Comparison of ENCODE assay signal across 21 cellular contexts in genomic region chr18:22179631-22180030, GRCh38. TPM values are rescaled to one million over a fixed set of nuclear protein-coding genes. Genes with fewer than 3 reads are reported as not detected.
DNase-seq lines count a peak whose midpoint lies in the region; ATAC-seq and TF ChIP-seq lines count a peak whose summit lies in the region.
"Had no signal": no experiment of that assay in that cellular context is flagged by ENCODE, and none has a peak within 500 bp of the region (broad histone marks: within the 10 kb centered on the region; RNA-seq: fewer than 3 reads in every experiment).

No MANE protein-coding gene starts in this region.

- no peaks in the 10 kb centered on the region for H3K4me1 Mint-ChIP-seq in activated T-helper 1 cell treated with anti-CD3 and anti-CD28 coated beads, Interleukin-12 subunit alpha, Interleukin-12 subunit beta, Interleukin-2, Interleukin-4 antibody, amounts not matched to agents 30 ng/mL and 10 ng/mL and 1 ng/mL, durations not matched to agents 14 hours and 24 hours and 36 hours (ENCODE audit: low read depth)
- H3K4me1 Mint-ChIP-seq: CD14-positive monocyte had no signal

- H4K20me1 ChIP-seq in OCI-LY3 (ENCODE audit: insufficient read depth, low read length) (no peaks in the 10 kb centered on the region), hepatocyte (ENCODE audit: insufficient read depth, poor library complexity, severe bottlenecking) (peaks cover 32% of the 10 kb centered on the region)

- no peaks in the 10 kb centered on the region for H3K36me3 Mint-ChIP-seq in activated T-helper 1 cell treated with anti-CD3 and anti-CD28 coated beads, Interleukin-12 subunit alpha, Interleukin-12 subunit beta, Interleukin-2, Interleukin-4 antibody, amounts not matched to agents 30 ng/mL and 10 ng/mL and 1 ng/mL, durations not matched to agents 14 hours and 24 hours and 36 hours (ENCODE audit: low read depth)

- WGBS in hepatocyte (ENCODE audit: low lambda C conversion rate, missing lambda C conversion rate), result 65% methylated on average over 1 of the region's 1 CpG

- H3K4me2 ChIP-seq in OCI-LY3 (ENCODE audit: low read length), result peak overlapping the region; percentile 59
- H3K4me2 ChIP-seq in hepatocyte, result peak overlapping the region; percentile 84

- no peak overlapping the region for H3K27ac ChIP-seq in OCI-LY3 (ENCODE audit: low read length)
- peak overlapping the region; percentile 100 for H3K27ac ChIP-seq in hepatocyte
- peak overlapping the region; percentile 87 to 95 for H3K27ac ChIP-seq in thoracic aorta

- no peaks in the 10 kb centered on the region for H3K27me3 ChIP-seq in OCI-LY3 (ENCODE audit: low read depth, low read length)
- no peaks in the 10 kb centered on the region for H3K27me3 ChIP-seq in hepatocyte
- no peaks in the 10 kb centered on the region for H3K27me3 ChIP-seq in thoracic aorta (replicated peaks; ENCODE audit: insufficient read depth)

- H2AFZ ChIP-seq in OCI-LY3 (ENCODE audit: low read depth, low read length) (no peak overlapping the region), hepatocyte (no peak overlapping the region)

- peaks cover 32% of the 10 kb centered on the region for H3K27me3 Mint-ChIP-seq in activated T-helper 1 cell treated with anti-CD3 and anti-CD28 coated beads, Interleukin-12 subunit alpha, Interleukin-12 subunit beta, Interleukin-2, Interleukin-4 antibody, amounts not matched to agents 30 ng/mL and 10 ng/mL and 1 ng/mL, durations not matched to agents 14 hours and 24 hours and 36 hours (ENCODE audit: insufficient read depth)

- no peaks in the 10 kb centered on the region for H3K79me2 ChIP-seq in OCI-LY3 (ENCODE audit: low read length)
- H3K79me2 ChIP-seq in hepatocyte, result peaks cover 94% of the 10 kb centered on the region

- H3K4me3 ChIP-seq in OCI-LY3 (ENCODE audit: low read length) (no peak overlapping the region), hepatocyte (no peak overlapping the region), thoracic aorta (peak overlapping the region; percentile 100)

- no peak overlapping the region for H3K27ac Mint-ChIP-seq in activated T-helper 1 cell treated with anti-CD3 and anti-CD28 coated beads, Interleukin-12 subunit alpha, Interleukin-12 subunit beta, Interleukin-2, Interleukin-4 antibody, amounts not matched to agents 30 ng/mL and 10 ng/mL and 1 ng/mL, durations not matched to agents 14 hours and 24 hours and 36 hours
- H3K27ac Mint-ChIP-seq: CD14-positive monocyte had no signal

- peak; percentile 27 for DNase-seq in amniotic epithelial cell (ENCODE audit: low read depth)
- no peak for DNase-seq in hepatocyte (ENCODE audit: low spot score)
- no peak for DNase-seq in thoracic aorta (ENCODE audit: low spot score)
- no peak for DNase-seq in activated T-cell treated with anti-CD3 and anti-CD28 coated beads, Interleukin-2, amount 50 U/mL, for 48 hours
- DNase-seq in activated T-helper 1 cell treated with anti-CD3 and anti-CD28 coated beads, Interleukin-12 subunit alpha, Interleukin-12 subunit beta, Interleukin-2, Interleukin-4 antibody, amounts not matched to agents 30 ng/mL and 10 ng/mL and 1 ng/mL, durations not matched to agents 14 hours and 24 hours and 36 hours (ENCODE audit: low spot score), result no peak
- DNase-seq: ACHN, AML-193, COR-L47, DMS153, EL, GOT3, KBM-7, MV-4-11, NCI-H1417, NCI-H187 treated with DMSO at 0.1 percent for 48 hours, NCI-H446, NCI-H69 had no signal

- no peaks in the 10 kb centered on the region for H3K9me3 Mint-ChIP-seq in activated T-helper 1 cell treated with anti-CD3 and anti-CD28 coated beads, Interleukin-12 subunit alpha, Interleukin-12 subunit beta, Interleukin-2, Interleukin-4 antibody, amounts not matched to agents 30 ng/mL and 10 ng/mL and 1 ng/mL, durations not matched to agents 14 hours and 24 hours and 36 hours

- no peaks in the 10 kb centered on the region for H3K36me3 ChIP-seq in OCI-LY3 (replicated peaks; ENCODE audit: low read depth, low read length)
- no peaks in the 10 kb centered on the region for H3K36me3 ChIP-seq in hepatocyte (replicated peaks; ENCODE audit: insufficient read depth, low read depth)
- peaks cover 13% of the 10 kb centered on the region for H3K36me3 ChIP-seq in thoracic aorta

- H3K9me3 ChIP-seq in OCI-LY3 (ENCODE audit: insufficient read depth, low read length) (no peaks in the 10 kb centered on the region), hepatocyte (ENCODE audit: low read depth) (no peaks in the 10 kb centered on the region), thoracic aorta (no peaks in the 10 kb centered on the region)

- intact Hi-C loops in activated T-helper 1 cell treated with anti-CD3 and anti-CD28 coated beads, Interleukin-12 subunit alpha, Interleukin-12 subunit beta, Interleukin-2, Interleukin-4 antibody, amounts not matched to agents 30 ng/mL and 10 ng/mL and 1 ng/mL, durations not matched to agents 14 hours and 24 hours and 36 hours (cut with micrococcal nuclease), result no loop called here

- H3K4me3 Mint-ChIP-seq in activated T-helper 1 cell treated with anti-CD3 and anti-CD28 coated beads, Interleukin-12 subunit alpha, Interleukin-12 subunit beta, Interleukin-2, Interleukin-4 antibody, amounts not matched to agents 30 ng/mL and 10 ng/mL and 1 ng/mL, durations not matched to agents 14 hours and 24 hours and 36 hours, result no peak overlapping the region

- no peak overlapping the region for H3K9ac ChIP-seq in OCI-LY3 (ENCODE audit: low read length)

- no peak for ATAC-seq in thoracic aorta (ENCODE audit: insufficient number of reproducible peaks, low FRiP score, low read depth)
- no peak for ATAC-seq in HG02759 (IDR thresholded peaks at IDR 0.05; ENCODE audit: unreplicated experiment)

- no peaks in the 10 kb centered on the region for H3K9me2 ChIP-seq in hepatocyte (replicated peaks; ENCODE audit: insufficient read depth)

- TF ChIP-seq CTCF in OCI-LY3 (IDR thresholded peaks at IDR 0.05; ENCODE audit: low read depth, low read length) (no peak), hepatocyte (IDR thresholded peaks at IDR 0.05; ENCODE audit: poor library complexity) (no peak), thoracic aorta (IDR thresholded peaks at IDR 0.05) (no peak)

- H3K4me1 ChIP-seq in OCI-LY3 (ENCODE audit: low read length), result peaks cover 21% of the 10 kb centered on the region
- peaks cover 38% of the 10 kb centered on the region for H3K4me1 ChIP-seq in hepatocyte (ENCODE audit: insufficient read depth)
- peaks cover 45 to 61% of the 10 kb centered on the region in 2 donors for H3K4me1 ChIP-seq in thoracic aorta (ENCODE audit: control insufficient read depth in 1 of 2, low read depth in 2 of 2)

RNA-seq across cellular contexts. Expression of gene GATA6, which starts 10.2 kb away (rescaled TPM):
- total RNA-seq in hepatocyte (122 and 125 TPM in 2 replicates), thoracic aorta (10 to 100 TPM; 92.7 to 92.8 TPM)
- polyA plus RNA-seq in hepatocyte, result 116 and 128 TPM in 2 replicates
- total RNA-seq in activated T-helper 1 cell treated with anti-CD3 and anti-CD28 coated beads, Interleukin-12 subunit alpha, Interleukin-12 subunit beta, Interleukin-2, Interleukin-4 antibody, amounts not matched to agents 30 ng/mL and 10 ng/mL and 1 ng/mL, durations not matched to agents 14 hours and 24 hours and 36 hours, result not detected in 2 replicates
- total RNA-seq: OCI-LY7 had no signal

Comparison
In these comparisons a context has a peak if more than half of its experiments do, and no peak if none do; other contexts are left out.
1. RNA of gene GATA6, which starts 10.2 kb away (total RNA-seq): 122 to 125 TPM in hepatocyte and 92.7 to 92.8 TPM in thoracic aorta; not detected in activated T-helper 1 cell treated with anti-CD3 and anti-CD28 coated beads, Interleukin-12 subunit alpha, Interleukin-12 subunit beta, Interleukin-2, Interleukin-4 antibody, amounts not matched to agents 30 ng/mL and 10 ng/mL and 1 ng/mL, durations not matched to agents 14 hours and 24 hours and 36 hours; every median in the first group is over 10 times any median in the second.